ENCODE assay signal across 17 cellular contexts in the genomic region with DNA sequence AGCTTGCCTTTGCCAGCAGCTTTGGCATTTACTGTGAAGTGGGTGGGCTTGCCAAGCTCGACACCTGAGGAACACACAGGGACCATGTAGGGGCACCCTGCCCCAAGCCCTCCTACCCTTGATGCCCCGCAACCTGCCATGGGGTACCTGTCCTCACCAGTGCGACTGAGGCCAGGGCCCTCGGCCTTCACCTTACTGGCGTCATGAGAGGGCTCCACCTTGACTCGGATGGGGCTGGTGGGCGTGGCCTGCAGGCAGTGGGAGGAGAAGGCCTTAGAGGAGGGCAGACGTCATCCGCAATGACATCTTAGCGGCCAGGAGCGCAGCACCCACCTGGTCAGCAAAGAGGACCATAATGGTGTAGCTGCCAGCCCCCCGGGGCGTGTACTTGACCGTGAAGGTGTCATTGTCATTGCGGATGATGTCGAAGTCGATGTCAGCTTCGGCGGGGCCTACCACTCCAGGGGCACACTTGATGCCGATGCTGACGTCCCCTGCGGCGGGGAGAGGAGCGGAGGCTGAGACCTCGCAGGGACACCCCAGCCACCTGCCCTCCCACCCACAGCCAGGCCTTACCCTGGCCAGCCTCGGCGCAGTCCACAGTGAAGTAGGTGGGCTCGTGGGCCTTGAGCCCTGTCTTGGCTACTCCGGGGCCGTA. TPM values are rescaled to one million over a fixed set of nuclear protein-coding genes. Genes with fewer than 3 reads are reported as not detected.
A peak's percentile ranks its signal among the peaks of the same experiment; 100 is the strongest.
DNase-seq lines count a peak whose midpoint lies in the region; ATAC-seq, FAIRE-seq and TF ChIP-seq lines count a peak whose summit lies in the region.
"Had no signal": no experiment of that assay in that cellular context is flagged by ENCODE, and none has a peak within 500 bp of the region (broad histone marks: within the 10 kb centered on the region; RNA-seq: fewer than 3 reads in every experiment).

No MANE protein-coding gene starts in this region.

- CTCF ChIA-PET in GM12878 (lab: Yijun Ruan, JAX): no interaction called here

- TF ChIP-seq CTCF in GM12878 (IDR thresholded peaks at IDR 0.05 in 2 of 3, conservative IDR thresholded peaks at IDR 0.05 in 1 of 3; ENCODE audit: control insufficient read depth in 2 of 3, extremely low read depth in 1 of 3, insufficient read depth in 1 of 3, low read depth in 3 of 3, low read length in 3 of 3) (no peak), tibial artery (IDR thresholded peaks at IDR 0.05) (no peak)

- TSS peak; percentile 28 for BruUV-seq in GM12878 (replicated peaks; lab: Mats Ljungman, UMichigan)

- no peak for TF ChIP-seq RAD21 in GM12878 (IDR thresholded peaks at IDR 0.05; ENCODE audit: insufficient read depth, low read depth, low read length)

- H4K20me1 ChIP-seq in GM12878 (ENCODE audit: control insufficient read depth, insufficient read depth): no peaks in the 10 kb centered on the region

- SMC1A ChIA-PET in GM12878 (lab: Charles Lee; ENCODE audit: uncharacterized antibody, unreplicated experiment): no interaction called here

- intact Hi-C loops in GM12878 (cut with micrococcal nuclease; ENCODE audit: unreplicated experiment): no loop called here
- intact Hi-C loops in tibial artery (cut with DNase I; ENCODE audit: low total_unique reads): no loop called here

- H3K9me3 ChIP-seq in GM12878 (replicated peaks; ENCODE audit: control insufficient read depth, insufficient read depth, low read length) (no peaks in the 10 kb centered on the region; the same call in 2 of the 3 replicates), tibial artery (no peaks in the 10 kb centered on the region)
- H3K9me3 ChIP-seq: colonic mucosa, tibial nerve had no signal

- POLR2A ChIA-PET in GM12878 (lab: Charles Lee): interaction anchor here (0.5 kb wide), 1 partner anchor 34 kb away, joined by 3 read pairs; no protein-coding TSS in a partner anchor

- 86% methylated on average over 30 of the region's 30 CpGs for WGBS in GM12878 (ENCODE audit: insufficient coverage, insufficient replicate concordance, low lambda C conversion rate, missing lambda C conversion rate)

- H3K36me3 ChIP-seq in GM12878 (ENCODE audit: control insufficient read depth in 2 of 2, insufficient read depth in 2 of 2, low read length in 1 of 2) (peaks cover 6 to 55% of the 10 kb centered on the region in 2 experiments; a peak in 3 of 4 replicates), tibial artery (peaks cover 93 to 98% (median 93%) of the 10 kb centered on the region in 3 donors)
- H3K36me3 ChIP-seq: colonic mucosa had no signal

- ATAC-seq in GM12878 (no peak), HG02763 (IDR thresholded peaks at IDR 0.05; ENCODE audit: unreplicated experiment) (no peak)
- ATAC-seq: activated naive CD8-positive, alpha-beta T cell treated with anti-CD3 and anti-CD28 coated beads, Interleukin-2, amount 50 U/mL, for 24 hours; left lobe of liver had no signal

- in situ Hi-C loops in GM18951 (cut with MboI; ENCODE audit: low sequenced_read_pairs, unreplicated experiment) (no loop called here), GM12878 (cut with MboI) (no loop called here)

- H3K27ac ChIP-seq in GM12878 (ENCODE audit: control insufficient read depth, insufficient read depth) (no peak overlapping the region), tibial artery (peak overlapping the region; percentile 50 to 98)
- H3K27ac ChIP-seq: colonic mucosa had no signal

- no peak overlapping the region for H3K4me2 ChIP-seq in GM12878 (ENCODE audit: control insufficient read depth, insufficient read depth)

- no peak overlapping the region for H3K9ac ChIP-seq in GM12878 (ENCODE audit: control insufficient read depth, insufficient read depth, low read length)

- H3K4me1 ChIP-seq in GM12878 (ENCODE audit: control insufficient read depth, insufficient read depth, low read length): no peaks in the 10 kb centered on the region
- peaks cover 0 to 79% (median 33%) of the 10 kb centered on the region in 4 donors for H3K4me1 ChIP-seq in tibial artery
- H3K4me1 ChIP-seq: colonic mucosa had no signal

- DNase-seq in GM12878 (ENCODE audit: low read depth, low spot score): no peak
- no peak for DNase-seq in tibial artery
- DNase-seq in cerebellar nuclear complex (lab: John Stamatoyannopoulos, UW): no peak
- DNase-seq: activated CD4-positive, alpha-beta T cell treated with anti-CD3 and anti-CD28 coated beads, Interleukin-2, amount 10 ng/mL, durations not matched to agents 24 days and 14 days; activated naive CD8-positive, alpha-beta T cell treated with anti-CD3 and anti-CD28 coated beads, Interleukin-2, amount 50 U/mL, for 24 hours; AML-193; colonic mucosa; midbrain; NCI-H1105 treated with DMSO at 0.1 percent for 48 hours; NCI-H2081; small intestine; stimulated activated naive CD4-positive, alpha-beta T cell treated with Interleukin-2 at 50 U/mL for 16 hours had no signal

- no peak overlapping the region for H2AFZ ChIP-seq in GM12878 (ENCODE audit: control insufficient read depth, low read depth, low read length)

- no peak for FAIRE-seq in GM12878 (lab: Jason Lieb, UNC)
- FAIRE-seq: endometrium, small intestine had no signal

- H3K79me2 ChIP-seq in GM12878 (ENCODE audit: control insufficient read depth, insufficient read depth, low read length): peaks cover 1% of the 10 kb centered on the region; the same call in 1 of the 2 replicates

- TF ChIP-seq EP300 in GM12878 (IDR thresholded peaks at IDR 0.05; ENCODE audit: borderline replicate concordance in 1 of 2, control insufficient read depth in 1 of 2, low read depth in 2 of 2, low read length in 2 of 2): no peak

- RAD21 ChIA-PET in GM12878 (lab: Charles Lee; ENCODE audit: unreplicated experiment): no interaction called here

- H3K27me3 ChIP-seq in GM12878 (replicated peaks in 1 of 2; ENCODE audit: control insufficient read depth in 2 of 2, insufficient read depth in 2 of 2, low read length in 1 of 2) (no peaks in the 10 kb centered on the region), tibial artery (no peaks in the 10 kb centered on the region)
- H3K27me3 ChIP-seq: colonic mucosa, tibial nerve had no signal

- no peak overlapping the region for H3K4me3 ChIP-seq in GM12878
- H3K4me3 ChIP-seq in tibial artery: no peak overlapping the region
- H3K4me3 ChIP-seq: colonic mucosa, tibial nerve had no signal

- TF ChIP-seq POLR2A in GM18951 (IDR thresholded peaks at IDR 0.05; ENCODE audit: extremely low read depth, insufficient read depth, insufficient read length): peak; percentile 1
- 0 out of 2 replicates have a peak, but pooled peaks have one; percentile 31 for TF ChIP-seq POLR2A in GM12878 (IDR thresholded peaks at IDR 0.05; ENCODE audit: low read depth, low read length)

RNA-seq across cellular contexts. Expression of a gene that starts 12.2 kb away (rescaled TPM):
- 217 and 245 TPM in 2 replicates for total RNA-seq in GM12878 (2013; cell fraction: nucleolus; rRNA removed)
- total RNA-seq in GM12878 (2014; rRNA removed): 379 and 459 TPM in 2 replicates
- 128 and 137 TPM in 2 replicates for total RNA-seq in GM12878 (2014; rRNA removed; fragmentation: Illumina TruSeq; extraction: Trizol)
- total RNA-seq in GM12878 (2021): 617 and 643 TPM in 2 replicates
- 75.8 TPM for polyA plus RNA-seq in GM12878 (2011; ENCODE audit: low read depth)
- 22.1 and 56.9 TPM in 2 replicates for polyA plus RNA-seq in GM12878 (2011; rRNA removed)
- 101 and 120 TPM in 2 replicates for polyA plus RNA-seq in GM12878 (2011; cell fraction: cytosol; rRNA removed)
- 466 and 752 TPM in 2 replicates for polyA plus RNA-seq in GM12878 (2011; cell fraction: nucleus; rRNA removed)
- polyA plus RNA-seq in GM12878 (2012): 167 and 174 TPM in 2 replicates
- 52.0 and 174 TPM in 2 replicates for polyA plus RNA-seq in GM12878 (2014; fragmentation: Illumina TruSeq; extraction: Trizol)
- 10 to 100 TPM in 1 of 2 experiments, 1 to 10 TPM in 1; 5.1 to 30.6 TPM for polyA plus RNA-seq in GM12878 (2014; fragmentation: Nextera tagmentation; extraction: Ambion mirVana)
- polyA plus RNA-seq in GM12878 (2014; rRNA removed): 168 and 269 TPM in 2 replicates
- 100 to 1,000 TPM; 344 to 347 TPM for polyA plus RNA-seq in GM12878 (2016; fragmentation: Nextera tagmentation; extraction: Ambion mirVana)
- 385 and 416 TPM in 2 replicates for polyA minus RNA-seq in GM12878 (2011; rRNA and poly(A)+ RNA removed)
- 382 and 413 TPM in 2 replicates for polyA minus RNA-seq in GM12878 (2011; cell fraction: cytosol; rRNA and poly(A)+ RNA removed)
- polyA minus RNA-seq in GM12878 (2011; cell fraction: nucleus; rRNA and poly(A)+ RNA removed): 154 and 358 TPM in 2 replicates

RNA-seq across cellular contexts. Expression of a gene that starts 16.9 kb away (rescaled TPM):
- total RNA-seq in GM12878 (2013; cell fraction: nucleolus; rRNA removed): 11.7 and 14.3 TPM in 2 replicates
- 13.1 and 16.0 TPM in 2 replicates for total RNA-seq in GM12878 (2014; rRNA removed)
- 26.7 and 27.1 TPM in 2 replicates for total RNA-seq in GM12878 (2014; rRNA removed; fragmentation: Illumina TruSeq; extraction: Trizol)
- 58.5 and 59.3 TPM in 2 replicates for total RNA-seq in GM12878 (2021)
- 18.8 TPM for polyA plus RNA-seq in GM12878 (2011; ENCODE audit: low read depth)
- 15.3 and 23.3 TPM in 2 replicates for polyA plus RNA-seq in GM12878 (2011; rRNA removed)
- 29.0 and 36.8 TPM in 2 replicates for polyA plus RNA-seq in GM12878 (2011; cell fraction: cytosol; rRNA removed)
- polyA plus RNA-seq in GM12878 (2011; cell fraction: nucleus; rRNA removed): 49.6 and 51.9 TPM in 2 replicates
- polyA plus RNA-seq in GM12878 (2012): 48.6 and 64.1 TPM in 2 replicates
- polyA plus RNA-seq in GM12878 (2014; fragmentation: Illumina TruSeq; extraction: Trizol): 63.8 and 83.3 TPM in 2 replicates
- 1 to 10 TPM in 1 of 2 experiments, under 1 TPM in 1; 0.76 to 1.9 TPM for polyA plus RNA-seq in GM12878 (2014; fragmentation: Nextera tagmentation; extraction: Ambion mirVana)
- polyA plus RNA-seq in GM12878 (2014; rRNA removed): 63.9 TPM in 2 replicates
- polyA plus RNA-seq in GM12878 (2016; fragmentation: Nextera tagmentation; extraction: Ambion mirVana): 100 to 1,000 TPM in 1 of 2 experiments, 10 to 100 TPM in 1; 89.5 to 100 TPM
- 12.9 and 24.7 TPM in 2 replicates for polyA minus RNA-seq in GM12878 (2011; rRNA and poly(A)+ RNA removed)
- 14.8 and 18.7 TPM in 2 replicates for polyA minus RNA-seq in GM12878 (2011; cell fraction: cytosol; rRNA and poly(A)+ RNA removed)
- 12.0 and 16.9 TPM in 2 replicates for polyA minus RNA-seq in GM12878 (2011; cell fraction: nucleus; rRNA and poly(A)+ RNA removed)

RNA-seq across cellular contexts. Expression of a gene that starts 36.0 kb away (rescaled TPM):
- total RNA-seq in GM12878 (2013; cell fraction: nucleolus; rRNA removed): 600 and 614 TPM in 2 replicates
- total RNA-seq in GM12878 (2014; rRNA removed) (4,925 and 4,997 TPM in 2 replicates), GM12878 (2014; rRNA removed; fragmentation: Illumina TruSeq; extraction: Trizol) (3,759 and 3,772 TPM in 2 replicates), GM12878 (2021) (4,064 and 4,152 TPM in 2 replicates)
- 5,001 TPM for polyA plus RNA-seq in GM12878 (2011; ENCODE audit: low read depth)
- polyA plus RNA-seq in GM12878 (2011; rRNA removed) (2,618 and 3,504 TPM in 2 replicates), GM12878 (2014; fragmentation: Illumina TruSeq; extraction: Trizol) (6,343 and 6,987 TPM in 2 replicates), GM12878 (2014; fragmentation: Nextera tagmentation; extraction: Ambion mirVana) (1,000 to 10,000 TPM; 5,383 to 7,222 TPM), GM12878 (2014; rRNA removed) (6,238 and 6,871 TPM in 2 replicates), GM12878 (2016; fragmentation: Nextera tagmentation; extraction: Ambion mirVana) (1,000 to 10,000 TPM; 1,938 to 2,032 TPM)
- 4,504 and 6,793 TPM in 2 replicates for polyA plus RNA-seq in GM12878 (2011; cell fraction: cytosol; rRNA removed)
- 1,382 and 2,108 TPM in 2 replicates for polyA plus RNA-seq in GM12878 (2011; cell fraction: nucleus; rRNA removed)
- polyA plus RNA-seq in GM12878 (2012): 6,434 and 6,606 TPM in 2 replicates
- 1,076 and 2,028 TPM in 2 replicates for polyA minus RNA-seq in GM12878 (2011; rRNA and poly(A)+ RNA removed)
- polyA minus RNA-seq in GM12878 (2011; cell fraction: cytosol; rRNA and poly(A)+ RNA removed): 767 and 786 TPM in 2 replicates
- polyA minus RNA-seq in GM12878 (2011; cell fraction: nucleus; rRNA and poly(A)+ RNA removed): 230 and 289 TPM in 2 replicates

RNA-seq across cellular contexts. Expression of a gene that starts 46.8 kb away (rescaled TPM):
- total RNA-seq in GM12878 (2013; cell fraction: nucleolus; rRNA removed): 7.5 and 8.3 TPM in 2 replicates
- total RNA-seq in GM12878 (2014; rRNA removed): 19.3 and 19.7 TPM in 2 replicates
- 6.4 and 7.3 TPM in 2 replicates for total RNA-seq in GM12878 (2014; rRNA removed; fragmentation: Illumina TruSeq; extraction: Trizol)
- 13.5 and 14.6 TPM in 2 replicates for total RNA-seq in GM12878 (2021)
- 8.7 TPM for polyA plus RNA-seq in GM12878 (2011; ENCODE audit: low read depth)
- polyA plus RNA-seq in GM12878 (2011; rRNA removed): 3.1 and 4.4 TPM in 2 replicates
- polyA plus RNA-seq in GM12878 (2011; cell fraction: cytosol; rRNA removed): 6.2 and 9.1 TPM in 2 replicates
- polyA plus RNA-seq in GM12878 (2011; cell fraction: nucleus; rRNA removed): 9.8 and 11.9 TPM in 2 replicates
- 12.7 and 15.6 TPM in 2 replicates for polyA plus RNA-seq in GM12878 (2012)
- 4.1 and 6.7 TPM in 2 replicates for polyA plus RNA-seq in GM12878 (2014; fragmentation: Illumina TruSeq; extraction: Trizol)
- under 1 TPM; 0.60 to 0.74 TPM for polyA plus RNA-seq in GM12878 (2014; fragmentation: Nextera tagmentation; extraction: Ambion mirVana)
- 20.0 and 22.7 TPM in 2 replicates for polyA plus RNA-seq in GM12878 (2014; rRNA removed)
- polyA plus RNA-seq in GM12878 (2016; fragmentation: Nextera tagmentation; extraction: Ambion mirVana): 10 to 100 TPM in 1 of 2 experiments, 1 to 10 TPM in 1; 6.9 to 10.9 TPM
- polyA minus RNA-seq in GM12878 (2011; rRNA and poly(A)+ RNA removed): 3.6 and 4.6 TPM in 2 replicates
- polyA minus RNA-seq in GM12878 (2011; cell fraction: cytosol; rRNA and poly(A)+ RNA removed): 1.6 and 3.4 TPM in 2 replicates
- 1.5 and 3.7 TPM in 2 replicates for polyA minus RNA-seq in GM12878 (2011; cell fraction: nucleus; rRNA and poly(A)+ RNA removed)

RNA-seq across cellular contexts. Expression of a gene that starts 49.1 kb away (rescaled TPM):
- 53.3 and 55.8 TPM in 2 replicates for total RNA-seq in GM12878 (2013; cell fraction: nucleolus; rRNA removed)
- total RNA-seq in GM12878 (2014; rRNA removed) (25.3 and 31.3 TPM in 2 replicates), GM12878 (2014; rRNA removed; fragmentation: Illumina TruSeq; extraction: Trizol) (14.2 and 15.3 TPM in 2 replicates), GM12878 (2021) (37.0 and 39.2 TPM in 2 replicates)
- 19.4 TPM for polyA plus RNA-seq in GM12878 (2011; ENCODE audit: low read depth)
- polyA plus RNA-seq in GM12878 (2011; rRNA removed) (15.7 and 20.0 TPM in 2 replicates), GM12878 (2014; fragmentation: Illumina TruSeq; extraction: Trizol) (21.8 and 22.6 TPM in 2 replicates), GM12878 (2014; fragmentation: Nextera tagmentation; extraction: Ambion mirVana) (1 to 10 TPM in 1 of 2 experiments, under 1 TPM in 1; 0.71 to 1.4 TPM), GM12878 (2014; rRNA removed) (43.1 and 50.4 TPM in 2 replicates), GM12878 (2016; fragmentation: Nextera tagmentation; extraction: Ambion mirVana) (10 to 100 TPM; 25.0 to 31.6 TPM)
- polyA plus RNA-seq in GM12878 (2011; cell fraction: cytosol; rRNA removed): 27.0 and 29.1 TPM in 2 replicates
- 183 and 209 TPM in 2 replicates for polyA plus RNA-seq in GM12878 (2011; cell fraction: nucleus; rRNA removed)
- polyA plus RNA-seq in GM12878 (2012): 30.8 and 43.7 TPM in 2 replicates
- 9.9 and 12.2 TPM in 2 replicates for polyA minus RNA-seq in GM12878 (2011; rRNA and poly(A)+ RNA removed)
- polyA minus RNA-seq in GM12878 (2011; cell fraction: cytosol; rRNA and poly(A)+ RNA removed): 9.1 and 10.7 TPM in 2 replicates
- polyA minus RNA-seq in GM12878 (2011; cell fraction: nucleus; rRNA and poly(A)+ RNA removed): 26.0 and 36.0 TPM in 2 replicates
